24 cellular contexts compared by ENCODE assay signal in genomic region chr14:40188006-40188405, GRCh38.
A peak's percentile ranks its signal among the peaks of the same experiment; 100 is the strongest.
DNase-seq lines count a peak whose midpoint lies in the region; ATAC-seq and TF ChIP-seq lines count a peak whose summit lies in the region.
"Had no signal": no experiment of that assay in that cellular context is flagged by ENCODE, and none has a peak within 500 bp of the region (broad histone marks: within the 10 kb centered on the region; RNA-seq: fewer than 3 reads in every experiment).

No MANE protein-coding gene starts in this region.

- H3K9me2 ChIP-seq in GM23248 (ENCODE audit: insufficient read depth) (no peaks in the 10 kb centered on the region), OCI-LY7 (ENCODE audit: insufficient read depth, low read length) (no peaks in the 10 kb centered on the region)

- CTCF ChIA-PET in OCI-LY7 (lab: Charles Lee; ENCODE audit: unreplicated experiment): no interaction called here

- no peaks in the 10 kb centered on the region for H3K4me1 ChIP-seq in GM23248 (ENCODE audit: insufficient read depth)
- H3K4me1 ChIP-seq in OCI-LY7 (ENCODE audit: insufficient read depth, low read length, poor library complexity, severe bottlenecking): no peaks in the 10 kb centered on the region
- H3K4me1 ChIP-seq: BE2C, foreskin keratinocyte, Peyer's patch, right lobe of liver, upper lobe of right lung had no signal

- H3K9me3 ChIP-seq in GM23248 (ENCODE audit: low read depth): no peaks in the 10 kb centered on the region
- H3K9me3 ChIP-seq in OCI-LY7 (ENCODE audit: low read length): no peaks in the 10 kb centered on the region
- H3K9me3 ChIP-seq: BE2C, Peyer's patch, right lobe of liver, upper lobe of right lung had no signal

- H3K4me3 ChIP-seq in GM23248 (no peak overlapping the region), OCI-LY7 (ENCODE audit: low read depth, low read length, poor library complexity, severe bottlenecking) (no peak overlapping the region), astrocyte of the spinal cord (ENCODE audit: low read depth, low read length) (no peak overlapping the region), kidney epithelial cell (ENCODE audit: low read depth, low read length) (no peak overlapping the region)
- H3K4me3 ChIP-seq: Peyer's patch, right lobe of liver, upper lobe of right lung had no signal

- H3K4me2 ChIP-seq in GM23248 (ENCODE audit: unreplicated experiment): no peak overlapping the region
- no peak overlapping the region for H3K4me2 ChIP-seq in OCI-LY7 (ENCODE audit: low read length)

- no peaks in the 10 kb centered on the region for H4K20me1 ChIP-seq in GM23248 (ENCODE audit: insufficient read depth)
- no peaks in the 10 kb centered on the region for H4K20me1 ChIP-seq in OCI-LY7 (ENCODE audit: insufficient read depth, low read length)

- POLR2A ChIA-PET in OCI-LY7 (lab: Charles Lee): interaction anchor here (0.6 kb wide), 2 partner anchors 11 to 209 kb away, joined by 3 read pairs; no protein-coding TSS in a partner anchor

- no peak overlapping the region for H2AFZ ChIP-seq in GM23248
- H2AFZ ChIP-seq in OCI-LY7 (ENCODE audit: low read length): peak overlapping the region; percentile 44; the same call in 1 of the 2 replicates

- no peaks in the 10 kb centered on the region for H3K36me3 ChIP-seq in GM23248 (ENCODE audit: low read depth)
- H3K36me3 ChIP-seq in OCI-LY7 (ENCODE audit: insufficient read depth, low read length): no peaks in the 10 kb centered on the region; the same call in 1 of the 2 replicates
- no peaks in the 10 kb centered on the region for H3K36me3 ChIP-seq in kidney epithelial cell (ENCODE audit: control insufficient read depth, insufficient read depth, low read length)
- H3K36me3 ChIP-seq: BE2C, Peyer's patch, right lobe of liver, upper lobe of right lung had no signal

- no peaks in the 10 kb centered on the region for H3K79me2 ChIP-seq in GM23248 (ENCODE audit: insufficient read depth)
- no peaks in the 10 kb centered on the region for H3K79me2 ChIP-seq in OCI-LY7 (ENCODE audit: insufficient read depth, low read depth, low read length)

- TF ChIP-seq CTCF in OCI-LY7 (conservative IDR thresholded peaks at IDR 0.05; ENCODE audit: low read length) (no peak), astrocyte of the spinal cord (IDR thresholded peaks at IDR 0.05; ENCODE audit: low read depth, low read length) (no peak), kidney epithelial cell (IDR thresholded peaks at IDR 0.05; ENCODE audit: insufficient read depth, low read length, poor library complexity, severe bottlenecking) (no peak)

- intact Hi-C loops in OCI-LY7 (cut with micrococcal nuclease; ENCODE audit: unreplicated experiment): no loop called here

- WGBS in GM23248 (ENCODE audit: low coverage in 1 of 2, low lambda C conversion rate in 2 of 2, missing lambda C conversion rate in 2 of 2), 2 experiments: 13% methylated on average over 3 of the region's 3 CpGs

- DNase-seq in GM23248 (peak; percentile 34), OCI-LY7 (ENCODE audit: low spot score) (no peak), astrocyte of the spinal cord (ENCODE audit: low read depth, low spot score) (peak; percentile 26), kidney epithelial cell (ENCODE audit: low read depth) (peak; percentile 28), germinal center (ENCODE audit: low spot score) (no peak)
- no peak for DNase-seq in activated T-cell treated with anti-CD3 and anti-CD28 coated beads, Interleukin-2, amount 50 U/mL, for 48 hours
- DNase-seq in activated CD4-positive, alpha-beta T cell treated with anti-CD3 and anti-CD28 coated beads, Interleukin-2, amount 50 U/mL, for 1 hour: no peak
- DNase-seq: ACHN; activated CD4-positive, CD25-positive, alpha-beta regulatory T cell treated with anti-CD3 and anti-CD28 coated beads, Interleukin-2, amount 50 U/mL, for 72 hours; activated effector memory CD4-positive, alpha-beta T cell treated with Interleukin-2 at 50 U/mL for 16 hours; activated naive CD8-positive, alpha-beta T cell treated with anti-CD3 and anti-CD28 coated beads, Interleukin-2, amount 10 ng/mL, durations not matched to agents 7 days and 5 days; activated T-cell treated with anti-CD3 and anti-CD28 coated beads for 4 hours; BE2C; foreskin keratinocyte; Kasumi-1; mesendoderm; NCI-H526; Peyer's patch; right lobe of liver; stimulated activated CD4-positive, alpha-beta T cell treated with anti-CD3 and anti-CD28 coated beads, Interleukin-12 subunit alpha, Interleukin-12 subunit beta, amount 100 ng/mL, for 4 hours; stimulated activated CD4-positive, alpha-beta T cell treated with anti-CD3 and anti-CD28 coated beads, Interleukin-4, amount 100 ng/mL, for 1 hour; T-helper 17 cell; upper lobe of right lung had no signal

- no peak overlapping the region for H3K27ac ChIP-seq in GM23248
- H3K27ac ChIP-seq in OCI-LY7 (ENCODE audit: low read depth, low read length, poor library complexity, severe bottlenecking): no peak overlapping the region
- H3K27ac ChIP-seq: foreskin keratinocyte, Peyer's patch, right lobe of liver, upper lobe of right lung had no signal

- H3K9ac ChIP-seq in GM23248: no peak overlapping the region

- no peak for ATAC-seq in HG03460 (IDR thresholded peaks at IDR 0.05; ENCODE audit: unreplicated experiment)
- ATAC-seq: foreskin keratinocyte, right lobe of liver, T-helper 17 cell, upper lobe of right lung had no signal

- no peaks in the 10 kb centered on the region for H3F3A ChIP-seq in GM23248 (ENCODE audit: insufficient read depth)

- H3K27me3 ChIP-seq in GM23248 (replicated peaks; ENCODE audit: insufficient read depth) (no peaks in the 10 kb centered on the region), kidney epithelial cell (ENCODE audit: control insufficient read depth, insufficient read depth, low read length) (no peaks in the 10 kb centered on the region)
- H3K27me3 ChIP-seq: BE2C, foreskin keratinocyte, Peyer's patch, right lobe of liver, upper lobe of right lung had no signal

- in situ Hi-C loops in GM23248 (cut with MboI): no loop called here
- in situ Hi-C loops in astrocyte of the spinal cord (cut with HindIII; ENCODE audit: low sequenced_read_pairs): no loop called here

- no TSS peak for BruUV-seq in OCI-LY7 (replicated peaks; lab: Mats Ljungman, UMichigan)

Comparison
In these comparisons a context has a peak if more than half of its experiments do, and no peak if none do; other contexts are left out.
1. DNase-seq: peak in GM23248 (single experiment), astrocyte of the spinal cord (single experiment) and kidney epithelial cell (single experiment); none in OCI-LY7 (single experiment), germinal center (single experiment), activated T-cell treated with anti-CD3 and anti-CD28 coated beads, Interleukin-2, amount 50 U/mL, for 48 hours (0 of 2) and activated CD4-positive, alpha-beta T cell treated with anti-CD3 and anti-CD28 coated beads, Interleukin-2, amount 50 U/mL, for 1 hour (single experiment).